ENCODE assay signal across 35 cellular contexts in genomic region chr2:183458450-183458849, GRCh38.
"Had no signal": no experiment of that assay in that cellular context is flagged by ENCODE, and none has a peak within 500 bp of the region (broad histone marks: within the 10 kb centered on the region; RNA-seq: fewer than 3 reads in every experiment).

No MANE protein-coding gene starts in this region.

- H3K27ac Mint-ChIP-seq: activated B cell treated with CpG ODN at 0.5 μM for 24 hours; activated CD4-positive, alpha-beta memory T cell treated with anti-CD3 and anti-CD28 coated beads for 36 hours; activated CD4-positive, alpha-beta T cell treated with anti-CD3 and anti-CD28 coated beads, Interleukin-2, amount 10 ng/mL, durations not matched to agents 24 days and 14 days; activated CD8-positive, alpha-beta T cell treated with anti-CD3 and anti-CD28 coated beads for 36 hours; activated naive CD4-positive, alpha-beta T cell treated with anti-CD3 and anti-CD28 coated beads for 36 hours; activated naive CD4-positive, alpha-beta T cell treated with anti-CD3 and anti-CD28 coated beads, Interleukin-2, amount 50 U/mL, for 72 hours; activated naive CD8-positive, alpha-beta T cell treated with anti-CD3 and anti-CD28 coated beads for 36 hours; activated T-cell treated with anti-CD3 and anti-CD28 coated beads, Interleukin-2, amount 50 U/mL, for 72 hours; activated T-helper 1 cell treated with anti-CD3 and anti-CD28 coated beads, Interleukin-12 subunit alpha, Interleukin-12 subunit beta, Interleukin-2, Interleukin-4 antibody, amounts not matched to agents 30 ng/mL and 10 ng/mL and 1 ng/mL, durations not matched to agents 14 hours and 24 hours and 36 hours; activated T-helper 17 cell treated with anti-CD3 and anti-CD28 coated beads, Interleukin-2, amount 50 U/mL, for 72 hours; T-helper 1 cell treated with Interleukin-12 subunit alpha and Interleukin-12 subunit beta and Interleukin-4 antibody, amounts not matched to agents 30 μg/mL and 1 μg/mL, for 36 hours; T-helper 2 cell treated with Interferon-gamma antibody and Interleukin-4, amounts not matched to agents 5 μg/mL and 100 μg/mL, for 36 hours had no signal

- H3K9me3 Mint-ChIP-seq: activated CD4-positive, alpha-beta T cell treated with anti-CD3 and anti-CD28 coated beads, Interleukin-2, amount 10 ng/mL, durations not matched to agents 24 days and 14 days; activated naive CD4-positive, alpha-beta T cell treated with anti-CD3 and anti-CD28 coated beads for 36 hours; activated T-helper 1 cell treated with anti-CD3 and anti-CD28 coated beads, Interleukin-12 subunit alpha, Interleukin-12 subunit beta, Interleukin-2, Interleukin-4 antibody, amounts not matched to agents 30 ng/mL and 10 ng/mL and 1 ng/mL, durations not matched to agents 14 hours and 24 hours and 36 hours had no signal

- H3K4me1 Mint-ChIP-seq: activated B cell treated with CpG ODN at 0.5 μM for 24 hours; activated CD4-positive, alpha-beta T cell treated with anti-CD3 and anti-CD28 coated beads, Interleukin-2, amount 10 ng/mL, durations not matched to agents 24 days and 14 days; activated naive CD8-positive, alpha-beta T cell treated with anti-CD3 and anti-CD28 coated beads for 36 hours; activated T-helper 17 cell treated with anti-CD3 and anti-CD28 coated beads, Interleukin-2, amount 50 U/mL, for 72 hours had no signal

- H3K36me3 ChIP-seq: adrenal gland, brain microvascular endothelial cell, breast epithelium, WERI-Rb-1 had no signal

- DNase-seq: activated B cell treated with CpG ODN at 0.5 μM for 24 hours; activated CD4-positive, alpha-beta memory T cell treated with anti-CD3 and anti-CD28 coated beads for 36 hours; activated CD4-positive, alpha-beta T cell treated with anti-CD3 and anti-CD28 coated beads for 4 hours; activated CD4-positive, alpha-beta T cell treated with anti-CD3 and anti-CD28 coated beads, Interleukin-2, amount 10 ng/mL, durations not matched to agents 24 days and 14 days; activated CD4-positive, alpha-beta T cell treated with anti-CD3 and anti-CD28 coated beads, Interleukin-2, amount 50 U/mL, for 1 hour; activated CD4-positive, alpha-beta T cell treated with anti-CD3 and anti-CD28 coated beads, Interleukin-2, amount 50 U/mL, for 4 hours; activated CD4-positive, CD25-positive, alpha-beta regulatory T cell treated with anti-CD3 and anti-CD28 coated beads, Interleukin-2, amount 50 U/mL, for 72 hours; activated CD8-positive, alpha-beta memory T cell treated with anti-CD3 and anti-CD28 coated beads, Interleukin-2, amount 50 U/mL, for 4 hours; activated CD8-positive, alpha-beta T cell treated with anti-CD3 and anti-CD28 coated beads for 36 hours; activated effector memory CD4-positive, alpha-beta T cell treated with anti-CD3 and anti-CD28 coated beads, Interleukin-2, amount 50 U/mL, for 16 hours; activated gamma-delta T cell treated with Interleukin-2 at 50 U/mL for 16 hours; activated naive CD4-positive, alpha-beta T cell; activated naive CD4-positive, alpha-beta T cell treated with anti-CD3 and anti-CD28 coated beads for 36 hours; activated naive CD4-positive, alpha-beta T cell treated with anti-CD3 and anti-CD28 coated beads, Interleukin-2, amount 50 U/mL, for 16 hours; activated naive CD8-positive, alpha-beta T cell treated with anti-CD3 and anti-CD28 coated beads for 36 hours; activated T-cell treated with anti-CD3 and anti-CD28 coated beads for 4 hours; activated T-cell treated with anti-CD3 and anti-CD28 coated beads, Interleukin-2, amount 50 U/mL, for 1 hour; activated T-cell treated with anti-CD3 and anti-CD28 coated beads, Interleukin-2, amount 50 U/mL, for 4 hours; activated T-cell treated with anti-CD3 and anti-CD28 coated beads, Interleukin-2, amount 50 U/mL, for 72 hours; adrenal gland; amniotic stem cell; aorta; body of pancreas; brain microvascular endothelial cell; central memory CD4-positive, alpha-beta T cell; T-helper 1 cell; T-helper 2 cell; T-helper 9 cell; WERI-Rb-1 had no signal

- ATAC-seq: activated CD8-positive, alpha-beta T cell treated with anti-CD3 and anti-CD28 coated beads for 36 hours; activated naive CD4-positive, alpha-beta T cell treated with anti-CD3 and anti-CD28 coated beads, Interleukin-2, amount 50 U/mL, for 72 hours; activated T-cell treated with anti-CD3 and anti-CD28 coated beads, Interleukin-2, amount 50 U/mL, for 4 hours; activated T-cell treated with anti-CD3 and anti-CD28 coated beads, Interleukin-2, amount 50 U/mL, for 72 hours; activated T-helper 17 cell treated with anti-CD3 and anti-CD28 coated beads, Interleukin-2, amount 50 U/mL, for 72 hours; body of pancreas had no signal

- H3K4me3 Mint-ChIP-seq: activated B cell treated with CpG ODN at 0.5 μM for 24 hours; activated CD4-positive, alpha-beta memory T cell treated with anti-CD3 and anti-CD28 coated beads for 36 hours; activated CD4-positive, alpha-beta T cell treated with anti-CD3 and anti-CD28 coated beads, Interleukin-2, amount 10 ng/mL, durations not matched to agents 24 days and 14 days; activated CD8-positive, alpha-beta T cell treated with anti-CD3 and anti-CD28 coated beads for 36 hours; activated naive CD4-positive, alpha-beta T cell treated with anti-CD3 and anti-CD28 coated beads for 36 hours; activated naive CD8-positive, alpha-beta T cell treated with anti-CD3 and anti-CD28 coated beads for 36 hours; activated T-cell treated with anti-CD3 and anti-CD28 coated beads, Interleukin-2, amount 50 U/mL, for 4 hours; activated T-cell treated with anti-CD3 and anti-CD28 coated beads, Interleukin-2, amount 50 U/mL, for 72 hours; activated T-helper 1 cell treated with anti-CD3 and anti-CD28 coated beads, Interleukin-12 subunit alpha, Interleukin-12 subunit beta, Interleukin-2, Interleukin-4 antibody, amounts not matched to agents 30 ng/mL and 10 ng/mL and 1 ng/mL, durations not matched to agents 14 hours and 24 hours and 36 hours; activated T-helper 17 cell treated with anti-CD3 and anti-CD28 coated beads, Interleukin-2, amount 50 U/mL, for 72 hours; T-helper 1 cell treated with Interleukin-12 subunit alpha and Interleukin-12 subunit beta and Interleukin-4 antibody, amounts not matched to agents 30 μg/mL and 1 μg/mL, for 36 hours; T-helper 2 cell treated with Interferon-gamma antibody and Interleukin-4, amounts not matched to agents 5 μg/mL and 100 μg/mL, for 36 hours had no signal

- H3K4me3 ChIP-seq: adrenal gland, body of pancreas, breast epithelium had no signal

- H3K36me3 Mint-ChIP-seq: activated CD4-positive, alpha-beta memory T cell treated with anti-CD3 and anti-CD28 coated beads for 36 hours; activated naive CD8-positive, alpha-beta T cell treated with anti-CD3 and anti-CD28 coated beads for 36 hours had no signal

- H3K27ac ChIP-seq: adrenal gland, body of pancreas, brain microvascular endothelial cell, breast epithelium, WERI-Rb-1 had no signal

- H3K27me3 Mint-ChIP-seq: activated B cell treated with CpG ODN at 0.5 μM for 24 hours; activated CD4-positive, alpha-beta memory T cell treated with anti-CD3 and anti-CD28 coated beads for 36 hours; activated CD4-positive, alpha-beta T cell treated with anti-CD3 and anti-CD28 coated beads, Interleukin-2, amount 10 ng/mL, durations not matched to agents 24 days and 14 days; activated CD8-positive, alpha-beta T cell treated with anti-CD3 and anti-CD28 coated beads for 36 hours; activated naive CD8-positive, alpha-beta T cell treated with anti-CD3 and anti-CD28 coated beads for 36 hours; activated T-helper 17 cell treated with anti-CD3 and anti-CD28 coated beads, Interleukin-2, amount 50 U/mL, for 72 hours had no signal

- H3K9me3 ChIP-seq: body of pancreas, breast epithelium had no signal
